ENCODE assay signal across 25 cellular contexts in genomic region chr16:29726845-29727379, GRCh38. TPM values are rescaled to one million over a fixed set of nuclear protein-coding genes. Genes with fewer than 3 reads are reported as not detected.
DNase-seq lines count a peak whose midpoint lies in the region; ATAC-seq, FAIRE-seq and TF ChIP-seq lines count a peak whose summit lies in the region.
"Had no signal": no experiment of that assay in that cellular context is flagged by ENCODE, and none has a peak within 500 bp of the region (broad histone marks: within the 10 kb centered on the region; RNA-seq: fewer than 3 reads in every experiment).

No MANE protein-coding gene starts in this region.

- WGBS in esophagus squamous epithelium, 2 donors, result 69 to 83% methylated on average over 6 to 7 of the region's 9 CpGs

- no peak overlapping the region for H3K4me3 ChIP-seq in HEK293 (ENCODE audit: low read depth, low read length)
- H3K4me3 ChIP-seq in upper lobe of right lung, result no peak overlapping the region
- H3K4me3 ChIP-seq in esophagus squamous epithelium, result no peak overlapping the region
- H3K4me3 ChIP-seq: SK-N-MC had no signal

- ATAC-seq in upper lobe of right lung, result no peak
- no peak for ATAC-seq in stimulated activated naive CD8-positive, alpha-beta T cell treated with anti-CD3 and anti-CD28 coated beads, Interleukin-15, Interleukin-2, amounts not matched to agents 100 U/mL and 50 U/mL, for 24 hours
- ATAC-seq: Panc1, Right ventricle myocardium inferior had no signal

- peaks cover 16% of the 10 kb centered on the region for H3K27me3 Mint-ChIP-seq in chondrocyte (ENCODE audit: low read depth)
- H3K27me3 Mint-ChIP-seq: B cell had no signal

- H3K27me3 ChIP-seq in upper lobe of right lung, result no peaks in the 10 kb centered on the region
- peaks cover 0 to 11% (median 0%) of the 10 kb centered on the region in 4 donors for H3K27me3 ChIP-seq in esophagus squamous epithelium

- CTCF ChIA-PET in HEK293 (lab: Yijun Ruan, JAX), result interaction anchor here (0.7 to 1.2 kb wide), 5 partner anchors 22 to 292 kb away, joined by 3 to 4 read pairs (median 3); no protein-coding TSS in a partner anchor

- peak; percentile 21 for DNase-seq in NCI-H146 treated with DMSO at 0.1 percent for 48 hours (lab: John Stamatoyannopoulos, UW; ENCODE audit: unreplicated experiment)
- peak; percentile 41 for DNase-seq in chondrocyte (ENCODE audit: low spot score)
- DNase-seq in upper lobe of right lung, result peak; percentile 17
- no peak for DNase-seq in stimulated activated naive CD8-positive, alpha-beta T cell treated with anti-CD3 and anti-CD28 coated beads, Interleukin-15, Interleukin-2, amounts not matched to agents 100 U/mL and 50 U/mL, for 24 hours
- no peak for DNase-seq in GM12891 (ENCODE audit: insufficient read length, low spot score)
- no peak for DNase-seq in esophagus squamous epithelium (lab: John Stamatoyannopoulos, UW)
- DNase-seq: CD8-positive, alpha-beta memory T cell; DMS79 treated with DMSO at 0.1 percent for 48 hours; KBM-7; NCI-H1048; NCI-H1436 treated with DMSO at 0.1 percent for 48 hours; NCI-H2081 treated with DMSO at 0.1 percent for 48 hours; NCI-H510A treated with DMSO at 0.1 percent for 48 hours had no signal

- peaks cover 4% of the 10 kb centered on the region for H3K4me1 Mint-ChIP-seq in chondrocyte (ENCODE audit: low read depth)

- no peak overlapping the region for H3K27ac Mint-ChIP-seq in chondrocyte (ENCODE audit: unreplicated experiment)
- H3K27ac Mint-ChIP-seq: B cell had no signal

- TF ChIP-seq CTCF in HEK293 (tag by site-specific recombination; IDR thresholded peaks at IDR 0.05) (no peak), chondrocyte (IDR thresholded peaks at IDR 0.05) (no peak), upper lobe of right lung (IDR thresholded peaks at IDR 0.05) (no peak), esophagus squamous epithelium (IDR thresholded peaks at IDR 0.05) (no peak)

- H3K4me1 ChIP-seq in HEK293 (ENCODE audit: control insufficient read depth, insufficient read depth, low read length) (no peaks in the 10 kb centered on the region), upper lobe of right lung (no peaks in the 10 kb centered on the region), esophagus squamous epithelium (peaks cover 0 to 6% (median 0%) of the 10 kb centered on the region in 3 donors)

- H3K9me3 ChIP-seq in HEK293 (ENCODE audit: control insufficient read depth, insufficient read depth, low read depth, low read length) (no peaks in the 10 kb centered on the region), upper lobe of right lung (no peaks in the 10 kb centered on the region), esophagus squamous epithelium (no peaks in the 10 kb centered on the region)

- H3K36me3 ChIP-seq in HEK293 (ENCODE audit: control insufficient read depth in 2 of 2, insufficient read depth in 1 of 2, low read length in 2 of 2), result no peaks in the 10 kb centered on the region
- H3K36me3 ChIP-seq in upper lobe of right lung, result no peaks in the 10 kb centered on the region
- no peaks in the 10 kb centered on the region for H3K36me3 ChIP-seq in esophagus squamous epithelium

- POLR2A ChIA-PET in HEK293 (lab: Yijun Ruan, JAX), result interaction anchor here (1.3 kb wide), 1 partner anchor 63 kb away, joined by 4 read pairs; the partner anchor contains the start of gene KIF22

- no peak for FAIRE-seq in GM12891 (lab: Jason Lieb, UNC)
- FAIRE-seq: D721Med, G401.6, GM18507, HTR-8/SVneo had no signal

- intact Hi-C loops in upper lobe of right lung (cut with DNase I) (no loop called here), esophagus squamous epithelium (cut with DNase I) (no loop called here)

- H3K27ac ChIP-seq in HEK293 (ENCODE audit: extremely low read depth, low read depth, low read length) (no peak overlapping the region), upper lobe of right lung (no peak overlapping the region), esophagus squamous epithelium (no peak overlapping the region)
- H3K27ac ChIP-seq: HL-60, SK-N-MC had no signal

- no peak overlapping the region for H3K4me3 Mint-ChIP-seq in chondrocyte (ENCODE audit: unreplicated experiment)
- H3K4me3 Mint-ChIP-seq: B cell; CD8-positive, alpha-beta memory T cell had no signal

- TF ChIP-seq POLR2A in GM12891 (IDR thresholded peaks at IDR 0.05; ENCODE audit: low read depth, low read length) (no peak), esophagus squamous epithelium (IDR thresholded peaks at IDR 0.05) (no peak)

- H3K36me3 Mint-ChIP-seq in chondrocyte (ENCODE audit: low read depth), result no peaks in the 10 kb centered on the region

- H3K9me3 Mint-ChIP-seq in chondrocyte (ENCODE audit: low read depth), result no peaks in the 10 kb centered on the region
- H3K9me3 Mint-ChIP-seq: CD8-positive, alpha-beta memory T cell had no signal

TF ChIP-seq in HEK293, 187 proteins besides CTCF, POLR2A, EP300 and RAD21:
- TF ChIP-seq GLI4 (tag by site-specific recombination; IDR thresholded peaks at IDR 0.05) (no peak), EGR2 (tag by site-specific recombination; IDR thresholded peaks at IDR 0.05; ENCODE audit: low read depth) (peak; percentile 43; the same call in 1 of the 2 replicates)
TF ChIP-seq in HEK293: peak in this region for 1.

TF ChIP-seq in GM12891, 5 proteins besides CTCF, POLR2A, EP300 and RAD21:
- TF ChIP-seq POLR2AphosphoS5 (IDR thresholded peaks at IDR 0.05; ENCODE audit: low read depth, low read length) (no peak), SPI1 (IDR thresholded peaks at IDR 0.05; ENCODE audit: low read depth, low read length) (no peak), POU2F2 (IDR thresholded peaks at IDR 0.05; ENCODE audit: low read depth, low read length) (no peak), TAF1 (IDR thresholded peaks at IDR 0.05; ENCODE audit: low read depth, low read length) (no peak), PAX5 (IDR thresholded peaks at IDR 0.05; ENCODE audit: insufficient read depth, low read length, severe bottlenecking) (no peak)
TF ChIP-seq in GM12891: peak in this region for 0.

RNA-seq across cellular contexts. Expression of gene C16orf54, which starts 18.9 kb away (rescaled TPM):
- total RNA-seq in chondrocyte (not detected in 3 replicates), upper lobe of right lung (7.3 TPM), esophagus squamous epithelium (1 to 10 TPM in 3 of 4 donors, under 1 TPM in 1; 0.13 to 3.4 (median 1.6) TPM)
- 1.1 TPM for polyA plus RNA-seq in GM12891 (2012; ENCODE audit: low read depth, missing spikeins)

RNA-seq across cellular contexts. Expression of gene QPRT, which starts 47.9 kb away (rescaled TPM):
- 19.5 to 21.8 TPM (median 20.7 TPM) in 3 replicates for total RNA-seq in chondrocyte
- 15.0 TPM for total RNA-seq in upper lobe of right lung
- polyA plus RNA-seq in GM12891 (2012; ENCODE audit: low read depth, missing spikeins), result 38.4 TPM
- total RNA-seq in esophagus squamous epithelium, result 1 to 10 TPM in 2 of 4 donors, under 1 TPM in 2; 0.40 to 3.6 (median 1.9) TPM

RNA-seq across cellular contexts. Expression of gene ZG16, which starts 51.1 kb away (rescaled TPM):
- total RNA-seq in chondrocyte (not detected in 3 replicates), upper lobe of right lung (not detected), esophagus squamous epithelium (not detected)
- polyA plus RNA-seq in GM12891 (2012; ENCODE audit: low read depth, missing spikeins), result not detected
- total RNA-seq: B cell; CD8-positive, alpha-beta memory T cell; H4; M059J; Right ventricle myocardium inferior had no signal
- polyA plus RNA-seq: CD8-positive, alpha-beta memory T cell had no signal

Comparison
In these comparisons a context has a peak if more than half of its experiments do, and no peak if none do; other contexts are left out.
1. DNase-seq: peak in NCI-H146 treated with DMSO at 0.1 percent for 48 hours (single experiment), chondrocyte (single experiment) and upper lobe of right lung (single experiment); none in stimulated activated naive CD8-positive, alpha-beta T cell treated with anti-CD3 and anti-CD28 coated beads, Interleukin-15, Interleukin-2, amounts not matched to agents 100 U/mL and 50 U/mL, for 24 hours (single experiment), GM12891 (single experiment) and esophagus squamous epithelium (single experiment).